1 cellular context compared by ENCODE assay signal in genomic region chr7:55548295-55548731, GRCh38.
TF ChIP-seq lines count a peak whose summit lies in the region.

No MANE protein-coding gene starts in this region.

TF ChIP-seq in GM23338, 12 proteins besides CTCF, POLR2A, EP300 and RAD21 (continued from another document):
- TF ChIP-seq ZNF462 (CRISPR knock-in tag; IDR thresholded peaks at IDR 0.05): no peak
- TF ChIP-seq EZH2phosphoT487 (IDR thresholded peaks at IDR 0.05; ENCODE audit: unreplicated experiment): no peak
- TF ChIP-seq ETS1 (IDR thresholded peaks at IDR 0.05): no peak
- no peak for TF ChIP-seq ZNF114 (CRISPR knock-in tag; IDR thresholded peaks at IDR 0.05)
- no peak for TF ChIP-seq ZNF331 (CRISPR knock-in tag; IDR thresholded peaks at IDR 0.05; ENCODE audit: low read depth)
- no peak for TF ChIP-seq CREB1 (CRISPR knock-in tag; IDR thresholded peaks at IDR 0.05; ENCODE audit: low read depth)
- no peak for TF ChIP-seq NANOG (IDR thresholded peaks at IDR 0.05; ENCODE audit: borderline replicate concordance)
- TF ChIP-seq REST (IDR thresholded peaks at IDR 0.05; ENCODE audit: unreplicated experiment): no peak
- TF ChIP-seq EZH2 (IDR thresholded peaks at IDR 0.05; ENCODE audit: low read depth, unreplicated experiment): no peak
